Comparison of ENCODE assay signal across 1 cellular context in genomic region chr20:58374027-58374850, GRCh38.
TF ChIP-seq lines count a peak whose summit lies in the region.

No MANE protein-coding gene starts in this region.

TF ChIP-seq in HepG2, 621 proteins besides CTCF, POLR2A, EP300 and RAD21 (continued from another document and continues in another):
- TF ChIP-seq PAXIP1 (CRISPR knock-in tag; conservative IDR thresholded peaks at IDR 0.05) (0 out of 2 replicates have a peak, but pooled peaks have one; percentile 30), PRDM10 (CRISPR knock-in tag; IDR thresholded peaks at IDR 0.05; ENCODE audit: low read depth) (peak; percentile 32; the same call in 1 of the 2 replicates), GPBP1L1 (CRISPR knock-in tag; IDR thresholded peaks at IDR 0.05) (no peak), ETV5 (CRISPR knock-in tag; IDR thresholded peaks at IDR 0.05; ENCODE audit: borderline replicate concordance) (0 out of 2 replicates have a peak, but pooled peaks have one; percentile 6), ZNF503 (CRISPR knock-in tag; IDR thresholded peaks at IDR 0.05) (no peak), ZSCAN20 (CRISPR knock-in tag; IDR thresholded peaks at IDR 0.05; ENCODE audit: borderline replicate concordance) (no peak), TRAFD1 (CRISPR knock-in tag; IDR thresholded peaks at IDR 0.05; ENCODE audit: borderline replicate concordance) (no peak), KLF6 (CRISPR knock-in tag; IDR thresholded peaks at IDR 0.05) (0 out of 2 replicates have a peak, but pooled peaks have one; percentile 70), TARDBP (CRISPR knock-in tag; IDR thresholded peaks at IDR 0.05) (0 out of 2 replicates have a peak, but pooled peaks have one; percentile 64), ZSCAN22 (CRISPR knock-in tag; IDR thresholded peaks at IDR 0.05) (no peak), CERS6 (CRISPR knock-in tag; IDR thresholded peaks at IDR 0.05) (no peak), SAP130 (CRISPR knock-in tag; IDR thresholded peaks at IDR 0.05; ENCODE audit: low read depth) (peak; percentile 62), PHF20 (CRISPR knock-in tag; IDR thresholded peaks at IDR 0.05) (no peak), ZNF350 (CRISPR knock-in tag; IDR thresholded peaks at IDR 0.05; ENCODE audit: borderline replicate concordance, low read depth) (0 out of 2 replicates have a peak, but pooled peaks have one; percentile 18), ZBTB1 (CRISPR knock-in tag; IDR thresholded peaks at IDR 0.05; ENCODE audit: borderline replicate concordance) (no peak), DZIP1 (CRISPR knock-in tag; IDR thresholded peaks at IDR 0.05) (no peak), U2AF1 (optimal IDR thresholded peaks at IDR 0.05; ENCODE audit: low read depth, low read length) (peak; percentile 26), FOXO1 (CRISPR knock-in tag; IDR thresholded peaks at IDR 0.05) (peak; percentile 82), ZNF343 (CRISPR knock-in tag; IDR thresholded peaks at IDR 0.05) (peak; percentile 53; the same call in 1 of the 2 replicates), ZNF772 (CRISPR knock-in tag; IDR thresholded peaks at IDR 0.05) (no peak), ZNF292 (CRISPR knock-in tag; IDR thresholded peaks at IDR 0.05; ENCODE audit: borderline replicate concordance, low read depth) (peak; percentile 69; the same call in 1 of the 2 replicates), RFX1 (IDR thresholded peaks at IDR 0.05) (no peak), ZNF280D (CRISPR knock-in tag; IDR thresholded peaks at IDR 0.05) (peak; percentile 73; the same call in 1 of the 2 replicates), TERF1 (CRISPR knock-in tag; IDR thresholded peaks at IDR 0.05) (no peak), USF2 (IDR thresholded peaks at IDR 0.05; ENCODE audit: low read depth, low read length) (no peak), USF2 (CRISPR knock-in tag; IDR thresholded peaks at IDR 0.05; ENCODE audit: borderline replicate concordance) (no peak), TOPORS (CRISPR knock-in tag; IDR thresholded peaks at IDR 0.05) (peak; percentile 33; the same call in 1 of the 2 replicates)
